9 cellular contexts compared by ENCODE assay signal in genomic region chrX:107154787-107155620, GRCh38. TPM values are rescaled to one million over a fixed set of nuclear protein-coding genes. Genes with fewer than 3 reads are reported as not detected.
DNase-seq lines count a peak whose midpoint lies in the region; ATAC-seq and TF ChIP-seq lines count a peak whose summit lies in the region.
"Had no signal": no experiment of that assay in that cellular context is flagged by ENCODE, and none has a peak within 500 bp of the region (broad histone marks: within the 10 kb centered on the region; RNA-seq: fewer than 3 reads in every experiment).

No MANE protein-coding gene starts in this region.

- no peaks in the 10 kb centered on the region for H3K4me1 Mint-ChIP-seq in MCF 10A (ENCODE audit: insufficient read depth, unreplicated experiment)

- intact Hi-C loops in MCF 10A (cut with micrococcal nuclease): no loop called here
- intact Hi-C loops in breast epithelium (cut with DNase I; ENCODE audit: low total_unique reads): no loop called here

- H3K9me3 Mint-ChIP-seq in MCF 10A (ENCODE audit: unreplicated experiment): no peaks in the 10 kb centered on the region

- no peak overlapping the region for H3K27ac ChIP-seq in breast epithelium
- no peak overlapping the region for H3K27ac ChIP-seq in effector memory CD4-positive, alpha-beta T cell (ENCODE audit: insufficient read depth, low read length, poor library complexity, severe bottlenecking)

- H3K27me3 ChIP-seq in breast epithelium: peaks cover 0 to 22% of the 10 kb centered on the region in 2 donors
- no peaks in the 10 kb centered on the region for H3K27me3 ChIP-seq in effector memory CD4-positive, alpha-beta T cell (replicated peaks; ENCODE audit: control insufficient read depth, insufficient read depth, low read length, poor library complexity, severe bottlenecking)

- no peak overlapping the region for H3K27ac Mint-ChIP-seq in MCF 10A (ENCODE audit: low read depth, unreplicated experiment)

- H3K9me3 ChIP-seq in breast epithelium: no peaks in the 10 kb centered on the region
- no peaks in the 10 kb centered on the region for H3K9me3 ChIP-seq in effector memory CD4-positive, alpha-beta T cell (ENCODE audit: control insufficient read depth, low read length)

- TF ChIP-seq CTCF in MCF 10A (IDR thresholded peaks at IDR 0.05; ENCODE audit: unreplicated experiment): no peak
- no peak for TF ChIP-seq CTCF in breast epithelium (IDR thresholded peaks at IDR 0.05)
- TF ChIP-seq CTCF in fibroblast of villous mesenchyme (IDR thresholded peaks at IDR 0.05; ENCODE audit: insufficient read depth, low read depth, low read length): no peak

- peaks cover 19% of the 10 kb centered on the region for H3K27me3 Mint-ChIP-seq in MCF 10A (ENCODE audit: insufficient read depth, unreplicated experiment)

- no peaks in the 10 kb centered on the region for H3K4me1 ChIP-seq in breast epithelium
- H3K4me1 ChIP-seq in effector memory CD4-positive, alpha-beta T cell (ENCODE audit: control insufficient read depth, insufficient read depth, low read length, poor library complexity, severe bottlenecking): no peaks in the 10 kb centered on the region

- H3K4me3 ChIP-seq in breast epithelium: peak overlapping the region in 1 of 3 donors; percentile 38
- no peak overlapping the region for H3K4me3 ChIP-seq in fibroblast of villous mesenchyme (ENCODE audit: low read depth, low read length)
- no peak overlapping the region for H3K4me3 ChIP-seq in effector memory CD4-positive, alpha-beta T cell (ENCODE audit: insufficient read depth, low read depth, low read length, poor library complexity, severe bottlenecking)

- no peaks in the 10 kb centered on the region for H3K36me3 Mint-ChIP-seq in MCF 10A (ENCODE audit: insufficient read depth, unreplicated experiment)

- CTCF ChIA-PET in MCF 10A (lab: Yijun Ruan, JAX): interaction anchor here (1.0 kb wide), 1 partner anchor 56 kb away, joined by 4 read pairs; no protein-coding TSS in a partner anchor

- no TSS peak for BruUV-seq in MCF 10A (replicated peaks; lab: Mats Ljungman, UMichigan)

- H3K36me3 ChIP-seq in breast epithelium: no peaks in the 10 kb centered on the region
- no peaks in the 10 kb centered on the region for H3K36me3 ChIP-seq in effector memory CD4-positive, alpha-beta T cell (ENCODE audit: control insufficient read depth, insufficient read depth, low read length)

- H3K4me3 Mint-ChIP-seq in MCF 10A (ENCODE audit: unreplicated experiment): peak overlapping the region; percentile 69

- POLR2A ChIA-PET in MCF 10A (lab: Yijun Ruan, JAX): interaction anchor here (0.8 to 1.9 kb wide), 6 partner anchors 10 to 39 kb away, joined by 3 to 13 read pairs (median 5); partner anchors contain the start of gene RBM41

- TF ChIP-seq POLR2A in breast epithelium (IDR thresholded peaks at IDR 0.05): no peak

- peak; percentile 99 for ATAC-seq in stimulated activated naive CD8-positive, alpha-beta T cell treated with anti-CD3 and anti-CD28 coated beads, Interleukin-15, Interleukin-2, amounts not matched to agents 100 U/mL and 50 U/mL, for 24 hours
- no peak for ATAC-seq in GM18909 (IDR thresholded peaks at IDR 0.05; ENCODE audit: poor library complexity, unreplicated experiment)

- DNase-seq in MCF 10A (ENCODE audit: unreplicated experiment) (peak; percentile 64), breast epithelium (ENCODE audit: low spot score in 2 of 2) (no peak), fibroblast of villous mesenchyme (ENCODE audit: low read depth) (peak; percentile 0), NCI-H1092 (lab: John Stamatoyannopoulos, UW) (no peak)
- peak; percentile 1 for DNase-seq in activated CD4-positive, alpha-beta T cell treated with anti-CD3 and anti-CD28 coated beads, Interleukin-2, amount 50 U/mL, for 1 hour
- DNase-seq in stimulated activated naive CD8-positive, alpha-beta T cell treated with anti-CD3 and anti-CD28 coated beads, Interleukin-15, Interleukin-2, amounts not matched to agents 100 U/mL and 50 U/mL, for 24 hours: peak; percentile 14
- DNase-seq in effector memory CD4-positive, alpha-beta T cell: no peak

RNA-seq across cellular contexts. Expression of gene RBM41, which starts 36.4 kb away (rescaled TPM):
- total RNA-seq in MCF 10A (2022) (20.2 and 24.7 TPM in 2 replicates), breast epithelium (10 to 100 TPM; 12.0 to 32.5 (median 17.0) TPM), fibroblast of villous mesenchyme (13.2 and 14.7 TPM in 2 replicates)

RNA-seq across cellular contexts. Expression of gene NUP62CL, which starts 51.2 kb away (rescaled TPM):
- total RNA-seq in MCF 10A (2022): 4.8 and 7.3 TPM in 2 replicates
- 1 to 10 TPM in 2 of 3 donors, under 1 TPM in 1; 0.64 to 8.5 (median 1.3) TPM for total RNA-seq in breast epithelium
- under 0.01 TPM in 1 of 2 replicates, not detected in the other for total RNA-seq in fibroblast of villous mesenchyme

RNA-seq across cellular contexts. Expression of gene DNAAF6, which starts 51.4 kb away (rescaled TPM):
- not detected in 2 replicates for total RNA-seq in MCF 10A (2022)
- not detected for total RNA-seq in breast epithelium
- total RNA-seq in fibroblast of villous mesenchyme: not detected in 2 replicates
- total RNA-seq: liver had no signal

Comparison
In these comparisons a context has a peak if more than half of its experiments do, and no peak if none do; other contexts are left out.
1. DNase-seq: peak in MCF 10A (single experiment), activated CD4-positive, alpha-beta T cell treated with anti-CD3 and anti-CD28 coated beads, Interleukin-2, amount 50 U/mL, for 1 hour (single experiment), fibroblast of villous mesenchyme (single experiment) and stimulated activated naive CD8-positive, alpha-beta T cell treated with anti-CD3 and anti-CD28 coated beads, Interleukin-15, Interleukin-2, amounts not matched to agents 100 U/mL and 50 U/mL, for 24 hours (single experiment); none in breast epithelium (0 of 2), NCI-H1092 (single experiment) and effector memory CD4-positive, alpha-beta T cell (0 of 3).